In genomic region chrX:39613508-39613921, GRCh38 we compare ENCODE assay signal across 8 cellular contexts.
A peak's percentile ranks its signal among the peaks of the same experiment; 100 is the strongest.
DNase-seq lines count a peak whose midpoint lies in the region; ATAC-seq and TF ChIP-seq lines count a peak whose summit lies in the region.

No MANE protein-coding gene starts in this region.

- no peak for TF ChIP-seq CTCF in HFFc6 (IDR thresholded peaks at IDR 0.05)

- H3K4me3 Mint-ChIP-seq in activated T-cell treated with anti-CD3 and anti-CD28 coated beads, Interleukin-2, amount 50 U/mL, for 24 hours, result peak overlapping the region; percentile 78
- peak overlapping the region; percentile 83 for H3K4me3 Mint-ChIP-seq in stimulated activated memory B cell treated with anti-CD40 and anti-IgM and Interleukin-4, amounts not matched to agents 10 μg/mL and 1 μg/mL and 100 μg/mL, for 72 hours
- no peak overlapping the region for H3K4me3 Mint-ChIP-seq in HFFc6

- peak overlapping the region; percentile 92 for H3K27ac Mint-ChIP-seq in activated T-cell treated with anti-CD3 and anti-CD28 coated beads, Interleukin-2, amount 50 U/mL, for 24 hours
- H3K27ac Mint-ChIP-seq in stimulated activated memory B cell treated with anti-CD40 and anti-IgM and Interleukin-4, amounts not matched to agents 10 μg/mL and 1 μg/mL and 100 μg/mL, for 72 hours, result peak overlapping the region; percentile 96
- H3K27ac Mint-ChIP-seq in HFFc6, result no peak overlapping the region

- H3K9me3 Mint-ChIP-seq in activated T-cell treated with anti-CD3 and anti-CD28 coated beads, Interleukin-2, amount 50 U/mL, for 24 hours, result peaks cover 5% of the 10 kb centered on the region
- H3K9me3 Mint-ChIP-seq in stimulated activated memory B cell treated with anti-CD40 and anti-IgM and Interleukin-4, amounts not matched to agents 10 μg/mL and 1 μg/mL and 100 μg/mL, for 72 hours, result peaks cover 14% of the 10 kb centered on the region
- no peaks in the 10 kb centered on the region for H3K9me3 Mint-ChIP-seq in HFFc6

- H3K27me3 Mint-ChIP-seq in activated T-cell treated with anti-CD3 and anti-CD28 coated beads, Interleukin-2, amount 50 U/mL, for 24 hours, result peaks cover 71% of the 10 kb centered on the region
- peaks cover 49% of the 10 kb centered on the region for H3K27me3 Mint-ChIP-seq in stimulated activated memory B cell treated with anti-CD40 and anti-IgM and Interleukin-4, amounts not matched to agents 10 μg/mL and 1 μg/mL and 100 μg/mL, for 72 hours
- peaks cover 35% of the 10 kb centered on the region for H3K27me3 Mint-ChIP-seq in HFFc6 (ENCODE audit: insufficient read depth)

- peak; percentile 46 for ATAC-seq in stimulated activated memory B cell treated with anti-CD40 and anti-IgM and Interleukin-4, amounts not matched to agents 10 μg/mL and 1 μg/mL and 100 μg/mL, for 72 hours
- ATAC-seq in HG02885 (IDR thresholded peaks at IDR 0.05; ENCODE audit: poor library complexity, unreplicated experiment), result no peak

- H3K36me3 Mint-ChIP-seq in activated T-cell treated with anti-CD3 and anti-CD28 coated beads, Interleukin-2, amount 50 U/mL, for 24 hours (ENCODE audit: low read depth), result no peaks in the 10 kb centered on the region
- no peaks in the 10 kb centered on the region for H3K36me3 Mint-ChIP-seq in stimulated activated memory B cell treated with anti-CD40 and anti-IgM and Interleukin-4, amounts not matched to agents 10 μg/mL and 1 μg/mL and 100 μg/mL, for 72 hours
- H3K36me3 Mint-ChIP-seq in HFFc6 (ENCODE audit: low read depth), result no peaks in the 10 kb centered on the region

- peaks cover 36% of the 10 kb centered on the region for H3K4me1 Mint-ChIP-seq in activated T-cell treated with anti-CD3 and anti-CD28 coated beads, Interleukin-2, amount 50 U/mL, for 24 hours (ENCODE audit: low read depth)
- peaks cover 32% of the 10 kb centered on the region for H3K4me1 Mint-ChIP-seq in stimulated activated memory B cell treated with anti-CD40 and anti-IgM and Interleukin-4, amounts not matched to agents 10 μg/mL and 1 μg/mL and 100 μg/mL, for 72 hours
- peaks cover 7% of the 10 kb centered on the region; the same call in 1 of the 2 replicates for H3K4me1 Mint-ChIP-seq in HFFc6 (ENCODE audit: low read depth)

- DNase-seq in activated T-cell treated with anti-CD3 and anti-CD28 coated beads for 1 hour (ENCODE audit: low read depth), result peak; percentile 1
- DNase-seq in activated T-cell treated with anti-CD3 and anti-CD28 coated beads for 4 hours, result no peak
- DNase-seq in NCI-H1694 treated with DMSO at 0.1 percent for 48 hours (lab: John Stamatoyannopoulos, UW), result peak; percentile 35
- DNase-seq in activated T-cell treated with anti-CD3 and anti-CD28 coated beads, Interleukin-2, amount 50 U/mL, for 24 hours, result peak; percentile 60
- peak; percentile 65 for DNase-seq in iPS-NIHi11 (ENCODE audit: low spot score)
- DNase-seq in HFFc6, result no peak

Comparison
In these comparisons a context has a peak if more than half of its experiments do, and no peak if none do; other contexts are left out.
1. DNase-seq: peak in activated T-cell treated with anti-CD3 and anti-CD28 coated beads for 1 hour (single experiment), NCI-H1694 treated with DMSO at 0.1 percent for 48 hours (single experiment), activated T-cell treated with anti-CD3 and anti-CD28 coated beads, Interleukin-2, amount 50 U/mL, for 24 hours (single experiment) and iPS-NIHi11 (single experiment); none in activated T-cell treated with anti-CD3 and anti-CD28 coated beads for 4 hours (single experiment) and HFFc6 (single experiment).